In genomic region chr13:46949211-46949610, GRCh38 we compare ENCODE assay signal across 1 cellular context.
TF ChIP-seq lines count a peak whose summit lies in the region.

No MANE protein-coding gene starts in this region.

TF ChIP-seq in GM23338, 12 proteins besides CTCF, POLR2A, EP300 and RAD21 (continued from another document):
- TF ChIP-seq ZNF462 (CRISPR knock-in tag; IDR thresholded peaks at IDR 0.05): no peak
- no peak for TF ChIP-seq EZH2 (IDR thresholded peaks at IDR 0.05; ENCODE audit: low read depth, unreplicated experiment)
- TF ChIP-seq POLR2AphosphoS5 (IDR thresholded peaks at IDR 0.05; ENCODE audit: low read depth): no peak
